Comparison of ENCODE assay signal across 12 cellular contexts in genomic region chr2:33108483-33109443, GRCh38.
DNase-seq lines count a peak whose midpoint lies in the region; ATAC-seq and TF ChIP-seq lines count a peak whose summit lies in the region.
"Had no signal": no experiment of that assay in that cellular context is flagged by ENCODE, and none has a peak within 500 bp of the region (broad histone marks: within the 10 kb centered on the region; RNA-seq: fewer than 3 reads in every experiment).

No MANE protein-coding gene starts in this region.

- no peak overlapping the region for H3K4ac ChIP-seq in trophoblast cell (ENCODE audit: low read depth, low read length)

- H3K9ac ChIP-seq in adipocyte (ENCODE audit: low read length) (no peak overlapping the region), trophoblast cell (ENCODE audit: low read length) (no peak overlapping the region)

- peaks cover 22% of the 10 kb centered on the region for H3K4me1 ChIP-seq in adipocyte (ENCODE audit: control insufficient read depth, insufficient read depth, low read length)
- peaks cover 12 to 49% (median 14%) of the 10 kb centered on the region in 3 donors for H3K4me1 ChIP-seq in gastroesophageal sphincter
- no peaks in the 10 kb centered on the region for H3K4me1 ChIP-seq in trophoblast cell (ENCODE audit: control insufficient read depth in 1 of 2, insufficient read depth in 2 of 2, low read length in 2 of 2)

- no peaks in the 10 kb centered on the region for H3K36me3 ChIP-seq in adipocyte (ENCODE audit: control insufficient read depth, insufficient read depth, low read length, severe bottlenecking)
- no peaks in the 10 kb centered on the region for H3K36me3 ChIP-seq in gastroesophageal sphincter
- H3K36me3 ChIP-seq in trophoblast cell (ENCODE audit: control insufficient read depth in 1 of 2, insufficient read depth in 2 of 2, low read length in 2 of 2): no peaks in the 10 kb centered on the region
- H3K36me3 ChIP-seq: esophagus squamous epithelium had no signal

- no peak overlapping the region for H2AFZ ChIP-seq in trophoblast cell (ENCODE audit: insufficient read depth, low read length, poor library complexity)

- TF ChIP-seq EP300 in gastroesophageal sphincter (IDR thresholded peaks at IDR 0.05): no peak

- H3K4me2 ChIP-seq in trophoblast cell (ENCODE audit: low read length): no peak overlapping the region

- H2BK120ac ChIP-seq in trophoblast cell (ENCODE audit: insufficient read depth, low read length, poor library complexity): no peak overlapping the region

- no peak overlapping the region for H4K91ac ChIP-seq in trophoblast cell (ENCODE audit: low read depth, low read length)

- no peaks in the 10 kb centered on the region for H3K9me3 ChIP-seq in adipocyte (ENCODE audit: control insufficient read depth, low read length)
- H3K9me3 ChIP-seq in gastroesophageal sphincter: no peaks in the 10 kb centered on the region
- H3K9me3 ChIP-seq in trophoblast cell (ENCODE audit: insufficient read depth, low read depth, low read length): no peaks in the 10 kb centered on the region
- H3K9me3 ChIP-seq: esophagus squamous epithelium had no signal

- no peak overlapping the region for H4K12ac ChIP-seq in trophoblast cell (ENCODE audit: low read depth, low read length)

- TF ChIP-seq POLR2A in gastroesophageal sphincter (IDR thresholded peaks at IDR 0.05): no peak

- H3K23ac ChIP-seq in trophoblast cell (ENCODE audit: low read length): no peak overlapping the region

- H2BK5ac ChIP-seq in trophoblast cell (ENCODE audit: low read depth, low read length, poor library complexity): no peak overlapping the region

- no peak overlapping the region for H3K14ac ChIP-seq in trophoblast cell (ENCODE audit: low read length)

- no peaks in the 10 kb centered on the region for H3K27me3 ChIP-seq in adipocyte (replicated peaks; ENCODE audit: control insufficient read depth, insufficient read depth, low read length)
- no peaks in the 10 kb centered on the region for H3K27me3 ChIP-seq in gastroesophageal sphincter
- H3K27me3 ChIP-seq in trophoblast cell (ENCODE audit: insufficient read depth, low read length): no peaks in the 10 kb centered on the region
- H3K27me3 ChIP-seq: esophagus squamous epithelium had no signal

- no peak overlapping the region for H4K8ac ChIP-seq in trophoblast cell (ENCODE audit: low read depth, low read length)

- no peaks in the 10 kb centered on the region for H3K79me2 ChIP-seq in trophoblast cell (ENCODE audit: control insufficient read depth, insufficient read depth, low read length, poor library complexity)

- TF ChIP-seq CTCF in gastroesophageal sphincter (IDR thresholded peaks at IDR 0.05) (no peak), GM13976 (IDR thresholded peaks at IDR 0.05; ENCODE audit: borderline replicate concordance, control extremely low read depth, extremely low read depth, insufficient read depth, missing control alignments) (no peak)

- no peak overlapping the region for H2AK5ac ChIP-seq in trophoblast cell (ENCODE audit: low read length)

- no peaks in the 10 kb centered on the region for H3K79me1 ChIP-seq in trophoblast cell (ENCODE audit: low read length)

- ATAC-seq in gastroesophageal sphincter (peak; percentile 82), HG02938 (IDR thresholded peaks at IDR 0.05; ENCODE audit: unreplicated experiment) (no peak), HG03457 (IDR thresholded peaks at IDR 0.05; ENCODE audit: unreplicated experiment) (no peak)
- ATAC-seq: T-cell had no signal

- DNase-seq in EH (ENCODE audit: low read depth) (peak; percentile 81), adipocyte (ENCODE audit: low read depth) (peak; percentile 50), trophoblast cell (peak; percentile 95 to 99), GM13976 (ENCODE audit: low spot score) (no peak), NCI-H2171 (lab: John Stamatoyannopoulos, UW) (no peak)
- DNase-seq: CD4-positive, CD25-positive, alpha-beta regulatory T cell; esophagus squamous epithelium; NCI-H1048; T-cell had no signal

- WGBS in gastroesophageal sphincter (ENCODE audit: low coverage in 1 of 2), 2 donors: 53 to 61% methylated on average over 10 of the region's 11 CpGs
- WGBS in trophoblast cell (ENCODE audit: extremely low coverage, insufficient coverage, insufficient read length): no CpG with 5 or more reads among the region's 11 CpGs

- no peak overlapping the region for H3K4me3 ChIP-seq in adipocyte (ENCODE audit: low read length)
- no peak overlapping the region for H3K4me3 ChIP-seq in gastroesophageal sphincter
- no peak overlapping the region for H3K4me3 ChIP-seq in trophoblast cell (ENCODE audit: low read depth, low read length)
- H3K4me3 ChIP-seq: esophagus squamous epithelium had no signal

- H3K27ac ChIP-seq in gastroesophageal sphincter (peak overlapping the region in 3 of 4 donors; percentile 53 to 64 (median 55)), trophoblast cell (ENCODE audit: low read depth, low read length) (no peak overlapping the region)

- H2BK12ac ChIP-seq in trophoblast cell (ENCODE audit: low read length): no peak overlapping the region

- in situ Hi-C loops in GM13976 (cut with MboI; ENCODE audit: low sequenced_read_pairs, unreplicated experiment): no loop called here

- no peak overlapping the region for H3K18ac ChIP-seq in trophoblast cell (ENCODE audit: low read length)

Comparison
In these comparisons a context has a peak if more than half of its experiments do, and no peak if none do; other contexts are left out.
1. DNase-seq: peak in EH (single experiment), adipocyte (single experiment) and trophoblast cell (2 of 2); none in GM13976 (single experiment) and NCI-H2171 (single experiment).